ENCODE assay signal across 1 cellular context in genomic region chr5:180873628-180874520, GRCh38.
TF ChIP-seq lines count a peak whose summit lies in the region.

No MANE protein-coding gene starts in this region.

TF ChIP-seq in K562, 482 proteins besides CTCF, POLR2A, EP300 and RAD21 (continued from another document and continues in another):
- TF ChIP-seq ZNF311 (CRISPR knock-in tag; IDR thresholded peaks at IDR 0.05) (no peak), YBX1 (IDR thresholded peaks at IDR 0.05) (no peak), CBX1 (IDR thresholded peaks at IDR 0.05; ENCODE audit: low read depth) (peak; percentile 83; the same call in 1 of the 2 replicates), ZNF318 (IDR thresholded peaks at IDR 0.05; ENCODE audit: borderline replicate concordance in 1 of 2, low read depth in 1 of 2) (peak in 1 of 2 experiments; percentile 55; a peak in 1 of 4 replicates), ZC3H8 (IDR thresholded peaks at IDR 0.05) (no peak), TAL1 (IDR thresholded peaks at IDR 0.05) (no peak), WHSC1 (IDR thresholded peaks at IDR 0.05; ENCODE audit: low read length) (no peak), EZH2 (IDR thresholded peaks at IDR 0.05; ENCODE audit: borderline replicate concordance, low read depth, low read length) (no peak), FOXA3 (CRISPR knock-in tag; conservative IDR thresholded peaks at IDR 0.05 in 1 of 2, IDR thresholded peaks at IDR 0.05 in 1 of 2) (peak in 1 of 2 experiments; percentile 19; a peak in 1 of 4 replicates), CBX3 (IDR thresholded peaks at IDR 0.05; ENCODE audit: borderline replicate concordance in 1 of 2, low read length in 2 of 2) (peak in 1 of 2 experiments; percentile 95; a peak in 2 of 3 replicates), CBFA2T2 (conservative IDR thresholded peaks at IDR 0.05) (no peak), TRIM24 (IDR thresholded peaks at IDR 0.05) (peak; percentile 76 to 92), ZNF699 (CRISPR knock-in tag; IDR thresholded peaks at IDR 0.05; ENCODE audit: insufficient replicate concordance) (no peak), CHAMP1 (IDR thresholded peaks at IDR 0.05) (no peak; the same call in 1 of the 2 replicates), PYGO2 (tag; IDR thresholded peaks at IDR 0.05) (no peak), NFIX (CRISPR knock-in tag; IDR thresholded peaks at IDR 0.05; ENCODE audit: low read depth) (no peak), TRIM25 (IDR thresholded peaks at IDR 0.05; ENCODE audit: borderline replicate concordance) (no peak), ZBTB8A (IDR thresholded peaks at IDR 0.05; ENCODE audit: partially characterized antibody) (no peak), DACH1 (IDR thresholded peaks at IDR 0.05; ENCODE audit: partially characterized antibody) (peak; percentile 56), POU5F1 (IDR thresholded peaks at IDR 0.05; ENCODE audit: borderline replicate concordance, low read depth, low read length, partially characterized antibody) (no peak), NCOA1 (IDR thresholded peaks at IDR 0.05; ENCODE audit: low read depth) (0 out of 2 replicates have a peak, but pooled peaks have one; percentile 17), ARID1B (IDR thresholded peaks at IDR 0.05) (peak; percentile 79), BRD9 (IDR thresholded peaks at IDR 0.05; ENCODE audit: low read depth, partially characterized antibody) (peak; percentile 73), TEAD2 (tag; IDR thresholded peaks at IDR 0.05) (no peak), RCOR1 (IDR thresholded peaks at IDR 0.05; ENCODE audit: borderline replicate concordance in 1 of 2, low read depth in 2 of 2, low read length in 2 of 2) (peak in 1 of 2 experiments; percentile 91; a peak in 3 of 4 replicates), ELF1 (tag; IDR thresholded peaks at IDR 0.05) (0 out of 2 replicates have a peak, but pooled peaks have one; percentile 46), ZNF134 (CRISPR knock-in tag; conservative IDR thresholded peaks at IDR 0.05) (peak; percentile 57), POLR2AphosphoS5 (IDR thresholded peaks at IDR 0.05; ENCODE audit: control insufficient read depth, insufficient read depth, low read depth, low read length) (no peak), ETV6 (IDR thresholded peaks at IDR 0.05; ENCODE audit: borderline replicate concordance in 1 of 2, low read depth in 2 of 2, low read length in 1 of 2) (peak in 1 of 2 experiments; percentile 58; a peak in 1 of 4 replicates), ETV6 (CRISPR knock-in tag; IDR thresholded peaks at IDR 0.05; ENCODE audit: borderline replicate concordance) (no peak), ZNF551 (CRISPR knock-in tag; IDR thresholded peaks at IDR 0.05) (no peak), SMARCA5 (IDR thresholded peaks at IDR 0.05) (peak; percentile 66; the same call in 1 of the 2 replicates), CEBPG (CRISPR knock-in tag; IDR thresholded peaks at IDR 0.05) (peak; percentile 67), CEBPG (tag; conservative IDR thresholded peaks at IDR 0.05 in 1 of 2, IDR thresholded peaks at IDR 0.05 in 1 of 2) (peak; percentile 67 to 75), ZNF586 (CRISPR knock-in tag; conservative IDR thresholded peaks at IDR 0.05) (no peak), ZBTB1 (CRISPR knock-in tag; IDR thresholded peaks at IDR 0.05; ENCODE audit: borderline replicate concordance, low read depth) (peak; percentile 42; the same call in 1 of the 2 replicates), TSC22D4 (tag; IDR thresholded peaks at IDR 0.05) (no peak), POLR2G (IDR thresholded peaks at IDR 0.05; ENCODE audit: low read depth, low read length) (no peak; the same call in 1 of the 2 replicates), TBL1XR1 (IDR thresholded peaks at IDR 0.05; ENCODE audit: low read length in 2 of 2) (peak in 1 of 2 experiments; percentile 69; a peak in 2 of 4 replicates), KLF16 (IDR thresholded peaks at IDR 0.05) (no peak), SIN3A (IDR thresholded peaks at IDR 0.05; ENCODE audit: borderline replicate concordance in 2 of 2, control insufficient read depth in 1 of 2, low read depth in 2 of 2, low read length in 2 of 2) (no peak), ZNF316 (IDR thresholded peaks at IDR 0.05) (peak; percentile 99), RBM22 (IDR thresholded peaks at IDR 0.05; ENCODE audit: low read depth, low read length, poor library complexity, severe bottlenecking) (no peak), ZNF184 (CRISPR knock-in tag; IDR thresholded peaks at IDR 0.05) (no peak), MBD2 (IDR thresholded peaks at IDR 0.05; ENCODE audit: borderline replicate concordance, low read depth) (peak; percentile 52; the same call in 1 of the 2 replicates), ZNF785 (CRISPR knock-in tag; IDR thresholded peaks at IDR 0.05) (no peak), SRSF1 (IDR thresholded peaks at IDR 0.05; ENCODE audit: low read depth, low read length) (no peak), ZSCAN29 (IDR thresholded peaks at IDR 0.05) (no peak)
- TF ChIP-seq, protein P1, sequence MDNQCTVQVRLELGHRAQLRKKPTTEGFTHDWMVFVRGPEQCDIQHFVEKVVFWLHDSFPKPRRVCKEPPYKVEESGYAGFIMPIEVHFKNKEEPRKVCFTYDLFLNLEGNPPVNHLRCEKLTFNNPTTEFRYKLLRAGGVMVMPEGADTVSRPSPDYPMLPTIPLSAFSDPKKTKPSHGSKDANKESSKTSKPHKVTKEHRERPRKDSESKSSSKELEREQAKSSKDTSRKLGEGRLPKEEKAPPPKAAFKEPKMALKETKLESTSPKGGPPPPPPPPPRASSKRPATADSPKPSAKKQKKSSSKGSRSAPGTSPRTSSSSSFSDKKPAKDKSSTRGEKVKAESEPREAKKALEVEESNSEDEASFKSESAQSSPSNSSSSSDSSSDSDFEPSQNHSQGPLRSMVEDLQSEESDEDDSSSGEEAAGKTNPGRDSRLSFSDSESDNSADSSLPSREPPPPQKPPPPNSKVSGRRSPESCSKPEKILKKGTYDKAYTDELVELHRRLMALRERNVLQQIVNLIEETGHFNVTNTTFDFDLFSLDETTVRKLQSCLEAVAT (IDR thresholded peaks at IDR 0.05): no peak
- TF ChIP-seq, protein P2, sequence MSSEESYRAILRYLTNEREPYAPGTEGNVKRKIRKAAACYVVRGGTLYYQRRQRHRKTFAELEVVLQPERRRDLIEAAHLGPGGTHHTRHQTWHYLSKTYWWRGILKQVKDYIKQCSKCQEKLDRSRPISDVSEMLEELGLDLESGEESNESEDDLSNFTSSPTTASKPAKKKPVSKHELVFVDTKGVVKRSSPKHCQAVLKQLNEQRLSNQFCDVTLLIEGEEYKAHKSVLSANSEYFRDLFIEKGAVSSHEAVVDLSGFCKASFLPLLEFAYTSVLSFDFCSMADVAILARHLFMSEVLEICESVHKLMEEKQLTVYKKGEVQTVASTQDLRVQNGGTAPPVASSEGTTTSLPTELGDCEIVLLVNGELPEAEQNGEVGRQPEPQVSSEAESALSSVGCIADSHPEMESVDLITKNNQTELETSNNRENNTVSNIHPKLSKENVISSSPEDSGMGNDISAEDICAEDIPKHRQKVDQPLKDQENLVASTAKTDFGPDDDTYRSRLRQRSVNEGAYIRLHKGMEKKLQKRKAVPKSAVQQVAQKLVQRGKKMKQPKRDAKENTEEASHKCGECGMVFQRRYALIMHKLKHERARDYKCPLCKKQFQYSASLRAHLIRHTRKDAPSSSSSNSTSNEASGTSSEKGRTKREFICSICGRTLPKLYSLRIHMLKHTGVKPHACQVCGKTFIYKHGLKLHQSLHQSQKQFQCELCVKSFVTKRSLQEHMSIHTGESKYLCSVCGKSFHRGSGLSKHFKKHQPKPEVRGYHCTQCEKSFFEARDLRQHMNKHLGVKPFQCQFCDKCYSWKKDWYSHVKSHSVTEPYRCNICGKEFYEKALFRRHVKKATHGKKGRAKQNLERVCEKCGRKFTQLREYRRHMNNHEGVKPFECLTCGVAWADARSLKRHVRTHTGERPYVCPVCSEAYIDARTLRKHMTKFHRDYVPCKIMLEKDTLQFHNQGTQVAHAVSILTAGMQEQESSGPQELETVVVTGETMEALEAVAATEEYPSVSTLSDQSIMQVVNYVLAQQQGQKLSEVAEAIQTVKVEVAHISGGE (CRISPR knock-in tag; IDR thresholded peaks at IDR 0.05): no peak
- TF ChIP-seq, protein P3, sequence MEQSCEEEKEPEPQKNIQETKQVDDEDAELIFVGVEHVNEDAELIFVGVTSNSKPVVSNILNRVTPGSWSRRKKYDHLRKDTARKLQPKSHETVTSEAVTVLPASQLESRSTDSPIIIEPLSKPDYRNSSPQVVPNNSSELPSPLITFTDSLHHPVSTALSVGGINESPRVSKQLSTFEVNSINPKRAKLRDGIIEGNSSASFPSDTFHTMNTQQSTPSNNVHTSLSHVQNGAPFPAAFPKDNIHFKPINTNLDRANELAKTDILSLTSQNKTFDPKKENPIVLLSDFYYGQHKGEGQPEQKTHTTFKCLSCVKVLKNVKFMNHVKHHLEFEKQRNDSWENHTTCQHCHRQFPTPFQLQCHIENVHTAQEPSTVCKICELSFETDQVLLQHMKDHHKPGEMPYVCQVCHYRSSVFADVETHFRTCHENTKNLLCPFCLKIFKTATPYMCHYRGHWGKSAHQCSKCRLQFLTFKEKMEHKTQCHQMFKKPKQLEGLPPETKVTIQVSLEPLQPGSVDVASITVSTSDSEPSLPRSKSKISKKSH (CRISPR knock-in tag; IDR thresholded peaks at IDR 0.05): no peak
